7 cellular contexts compared by ENCODE assay signal in the genomic region with DNA sequence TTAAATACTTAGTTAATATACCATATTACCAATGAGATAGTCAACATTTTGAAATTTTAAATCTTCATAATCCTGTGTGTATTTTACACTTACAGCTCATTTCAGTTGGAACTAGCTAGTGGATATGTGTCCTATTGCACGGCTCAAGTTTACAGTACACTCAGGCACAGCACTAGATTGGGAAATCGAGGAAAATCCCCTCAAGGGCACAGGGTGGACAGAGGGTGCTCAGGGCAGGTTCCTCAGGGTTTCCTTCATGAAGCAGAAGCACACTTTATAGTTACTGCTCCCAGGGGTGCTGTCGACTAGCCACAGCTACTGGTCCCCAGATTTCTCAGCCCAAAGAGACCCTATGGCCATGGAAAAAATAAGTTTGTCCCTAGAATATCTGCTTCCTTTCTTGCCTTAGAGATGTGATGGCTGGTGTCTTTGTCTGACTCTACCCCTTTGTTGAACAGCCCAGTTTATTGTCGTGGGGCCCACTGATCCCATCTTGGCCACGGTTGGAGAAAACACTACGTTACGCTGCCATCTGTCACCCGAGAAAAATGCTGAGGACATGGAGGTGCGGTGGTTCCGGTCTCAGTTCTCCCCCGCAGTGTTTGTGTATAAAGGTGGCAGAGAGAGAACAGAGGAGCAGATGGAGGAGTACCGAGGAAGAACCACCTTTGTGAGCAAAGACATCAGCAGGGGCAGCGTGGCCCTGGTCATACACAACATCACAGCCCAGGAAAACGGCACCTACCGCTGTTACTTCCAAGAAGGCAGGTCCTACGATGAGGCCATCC. TPM values are rescaled to one million over a fixed set of nuclear protein-coding genes. Genes with fewer than 3 reads are reported as not detected.
DNase-seq lines count a peak whose midpoint lies in the region; ATAC-seq and TF ChIP-seq lines count a peak whose summit lies in the region.
"Had no signal": no experiment of that assay in that cellular context is flagged by ENCODE, and none has a peak within 500 bp of the region (broad histone marks: within the 10 kb centered on the region; RNA-seq: fewer than 3 reads in every experiment).

No MANE protein-coding gene starts in this region.

- TF ChIP-seq CTCF in glutamatergic neuron (IDR thresholded peaks at IDR 0.05; ENCODE audit: partially characterized antibody, unreplicated experiment) (no peak), uterus (IDR thresholded peaks at IDR 0.05) (no peak)

- ATAC-seq in right cardiac atrium (no peak), left cardiac atrium (no peak), HG02588 (IDR thresholded peaks at IDR 0.05; ENCODE audit: unreplicated experiment) (no peak), HG02885 (IDR thresholded peaks at IDR 0.05; ENCODE audit: poor library complexity, unreplicated experiment) (no peak)

- peak overlapping the region; percentile 99 for H3K4me3 Mint-ChIP-seq in glutamatergic neuron (ENCODE audit: unreplicated experiment)

- H3K9me3 ChIP-seq in right cardiac atrium (ENCODE audit: control insufficient read depth, low read length) (no peaks in the 10 kb centered on the region), uterus (no peaks in the 10 kb centered on the region)

- H3K27me3 Mint-ChIP-seq in glutamatergic neuron (ENCODE audit: unreplicated experiment) = peaks cover 5% of the 10 kb centered on the region

- H3K27ac ChIP-seq in right cardiac atrium (ENCODE audit: low read length) = no peak overlapping the region
- no peak overlapping the region for H3K27ac ChIP-seq in uterus

- peaks cover 12% of the 10 kb centered on the region for H3K36me3 Mint-ChIP-seq in glutamatergic neuron (ENCODE audit: unreplicated experiment)

- WGBS in right cardiac atrium = 82% methylated on average over 16 of the region's 16 CpGs

- H3K4me3 ChIP-seq in right cardiac atrium (ENCODE audit: low read length) = peak overlapping the region; percentile 95
- H3K4me3 ChIP-seq in uterus = peak overlapping the region; percentile 60 to 91

- H3K27me3 ChIP-seq in right cardiac atrium (ENCODE audit: control insufficient read depth, insufficient read depth) (no peaks in the 10 kb centered on the region), uterus (no peaks in the 10 kb centered on the region)

- peak overlapping the region; percentile 78 for H3K27ac Mint-ChIP-seq in glutamatergic neuron (ENCODE audit: unreplicated experiment)

- H3K36me3 ChIP-seq in uterus = no peaks in the 10 kb centered on the region

- H3K9me3 Mint-ChIP-seq in glutamatergic neuron (ENCODE audit: unreplicated experiment) = peaks cover 1% of the 10 kb centered on the region

- no peak for DNase-seq in right cardiac atrium
- no peak for DNase-seq in left cardiac atrium
- DNase-seq in glutamatergic neuron = no peak
- DNase-seq in uterus = no peak

- intact Hi-C loops in right cardiac atrium (cut with DNase I) = no loop called here
- intact Hi-C loops in left cardiac atrium (cut with DNase I) = no loop called here
- intact Hi-C loops in uterus (cut with DNase I; ENCODE audit: low total_unique reads) = no loop called here

- peaks cover 23% of the 10 kb centered on the region for H3K4me1 Mint-ChIP-seq in glutamatergic neuron (ENCODE audit: low read depth, unreplicated experiment)

- H3K4me1 ChIP-seq in right cardiac atrium (ENCODE audit: control insufficient read depth, insufficient read depth, low read length) (peaks cover 12% of the 10 kb centered on the region), uterus (peaks cover 12% of the 10 kb centered on the region in 2 donors)

- TF ChIP-seq POLR2A in uterus (IDR thresholded peaks at IDR 0.05) = no peak

RNA-seq across cellular contexts. Expression of a gene that starts 1.5 kb away (rescaled TPM):
- total RNA-seq in right cardiac atrium = 10 to 100 TPM; 17.1 to 26.3 (median 21.1) TPM
- 10.9 TPM for polyA plus RNA-seq in right cardiac atrium
- total RNA-seq in left cardiac atrium = 10 to 100 TPM; 16.1 to 19.1 TPM
- 41.6 TPM for total RNA-seq in glutamatergic neuron (ENCODE audit: unreplicated experiment)
- 10 to 100 TPM; 12.6 to 54.8 (median 26.1) TPM for total RNA-seq in uterus

RNA-seq across cellular contexts. Expression of a gene that starts 18.9 kb away (rescaled TPM):
- 10 to 100 TPM in 2 of 4 donors, 1 to 10 TPM in 2; 6.1 to 13.6 (median 9.1) TPM for total RNA-seq in right cardiac atrium
- 6.1 TPM for polyA plus RNA-seq in right cardiac atrium
- 10 to 100 TPM in 1 of 2 donors, 1 to 10 TPM in 1; 8.9 to 13.3 TPM for total RNA-seq in left cardiac atrium
- not detected for total RNA-seq in glutamatergic neuron (ENCODE audit: unreplicated experiment)
- total RNA-seq in uterus = 10 to 100 TPM in 2 of 4 donors, 1 to 10 TPM in 2; 7.2 to 44.4 (median 22.0) TPM

RNA-seq across cellular contexts. Expression of a gene that starts 40.9 kb away (rescaled TPM):
- not detected for total RNA-seq in right cardiac atrium
- not detected for polyA plus RNA-seq in right cardiac atrium
- total RNA-seq in left cardiac atrium = not detected
- not detected for total RNA-seq in glutamatergic neuron (ENCODE audit: unreplicated experiment)
- total RNA-seq in uterus = under 1 TPM in 1 of 4 donors, not detected in 3; 0.07 TPM
- total RNA-seq: Daoy had no signal

RNA-seq across cellular contexts. Expression of a gene that starts 57.1 kb away (rescaled TPM):
- total RNA-seq in right cardiac atrium = 10 to 100 TPM in 3 of 4 donors, 1 to 10 TPM in 1; 6.8 to 11.2 (median 10.7) TPM
- polyA plus RNA-seq in right cardiac atrium = 4.4 TPM
- total RNA-seq in left cardiac atrium = 10 to 100 TPM in 1 of 2 donors, 1 to 10 TPM in 1; 5.7 to 12.4 TPM
- 2.2 TPM for total RNA-seq in glutamatergic neuron (ENCODE audit: unreplicated experiment)
- 10 to 100 TPM in 3 of 4 donors, 1 to 10 TPM in 1; 9.1 to 64.2 (median 20.8) TPM for total RNA-seq in uterus
